In genomic region chr2:230986520-230987136, GRCh38 we compare ENCODE assay signal across 8 cellular contexts. TPM values are rescaled to one million over a fixed set of nuclear protein-coding genes. Genes with fewer than 3 reads are reported as not detected.
DNase-seq lines count a peak whose midpoint lies in the region; ATAC-seq and TF ChIP-seq lines count a peak whose summit lies in the region.

No MANE protein-coding gene starts in this region.

- no peak overlapping the region for H3K23ac ChIP-seq in trophoblast cell (ENCODE audit: low read length)

- no peak overlapping the region for H3K27ac ChIP-seq in DND-41 (ENCODE audit: low read length)
- no peak overlapping the region for H3K27ac ChIP-seq in OCI-LY3 (ENCODE audit: low read length)
- no peak overlapping the region for H3K27ac ChIP-seq in esophagus muscularis mucosa (replicated peaks in 1 of 4)
- H3K27ac ChIP-seq in trophoblast cell (ENCODE audit: low read depth, low read length), result no peak overlapping the region

- H3K36me3 ChIP-seq in DND-41 (ENCODE audit: insufficient read depth, low read length), result no peaks in the 10 kb centered on the region
- no peaks in the 10 kb centered on the region for H3K36me3 ChIP-seq in OCI-LY3 (replicated peaks; ENCODE audit: low read depth, low read length)
- no peaks in the 10 kb centered on the region for H3K36me3 ChIP-seq in esophagus muscularis mucosa
- H3K36me3 ChIP-seq in trophoblast cell (ENCODE audit: control insufficient read depth in 1 of 2, insufficient read depth in 2 of 2, low read length in 2 of 2), result no peaks in the 10 kb centered on the region

- DNase-seq in DND-41 (no peak), esophagus muscularis mucosa (ENCODE audit: extremely low spot score) (no peak), trophoblast cell (no peak), dedifferentiated amniotic fluid mesenchymal stem cell (ENCODE audit: extremely low spot score) (no peak), NCI-H187 (lab: John Stamatoyannopoulos, UW) (no peak)

- no peak overlapping the region for H2BK12ac ChIP-seq in trophoblast cell (ENCODE audit: low read length)

- no peaks in the 10 kb centered on the region for H3K79me2 ChIP-seq in DND-41 (ENCODE audit: insufficient read depth, low read length)
- no peaks in the 10 kb centered on the region for H3K79me2 ChIP-seq in OCI-LY3 (ENCODE audit: low read length)
- no peaks in the 10 kb centered on the region for H3K79me2 ChIP-seq in trophoblast cell (ENCODE audit: control insufficient read depth, insufficient read depth, low read length, poor library complexity)

- peak overlapping the region; percentile 50; the same call in 1 of the 2 replicates for H3K4me2 ChIP-seq in DND-41 (ENCODE audit: insufficient read depth, low read length)
- peak overlapping the region; percentile 99 for H3K4me2 ChIP-seq in OCI-LY3 (ENCODE audit: low read length)
- H3K4me2 ChIP-seq in trophoblast cell (ENCODE audit: low read length), result peak overlapping the region; percentile 53

- no peak overlapping the region for H4K91ac ChIP-seq in trophoblast cell (ENCODE audit: low read depth, low read length)

- no peak overlapping the region for H4K12ac ChIP-seq in trophoblast cell (ENCODE audit: low read depth, low read length)

- no peaks in the 10 kb centered on the region for H4K20me1 ChIP-seq in DND-41 (ENCODE audit: insufficient read depth, low read length)
- no peaks in the 10 kb centered on the region for H4K20me1 ChIP-seq in OCI-LY3 (ENCODE audit: insufficient read depth, low read length)

- no peak overlapping the region for H4K8ac ChIP-seq in trophoblast cell (ENCODE audit: low read depth, low read length)

- H3K27me3 ChIP-seq in DND-41 (ENCODE audit: insufficient read depth, low read length, poor library complexity) (no peaks in the 10 kb centered on the region), OCI-LY3 (ENCODE audit: low read depth, low read length) (no peaks in the 10 kb centered on the region), esophagus muscularis mucosa (peaks cover 0 to 32% (median 3%) of the 10 kb centered on the region in 4 donors), trophoblast cell (ENCODE audit: insufficient read depth, low read length) (no peaks in the 10 kb centered on the region)

- H3K4me1 ChIP-seq in DND-41 (ENCODE audit: insufficient read depth, low read length) (peaks cover 5% of the 10 kb centered on the region), OCI-LY3 (ENCODE audit: low read length) (peaks cover 38% of the 10 kb centered on the region), esophagus muscularis mucosa (peaks cover 3 to 10% (median 6%) of the 10 kb centered on the region in 4 donors), trophoblast cell (ENCODE audit: control insufficient read depth in 1 of 2, insufficient read depth in 2 of 2, low read length in 2 of 2) (peaks cover 0 to 4% of the 10 kb centered on the region in 2 experiments)

- intact Hi-C loops in esophagus muscularis mucosa (cut with DNase I), result loop anchor here (1.0 to 2.0 kb wide), 2 partner anchors 138 to 162 kb away; no protein-coding TSS in a partner anchor

- no peak for ATAC-seq in DND-41 (ENCODE audit: insufficient read depth, low read depth)
- no peak for ATAC-seq in HG03139 (IDR thresholded peaks at IDR 0.05; ENCODE audit: unreplicated experiment)
- no peak for ATAC-seq in HG03520 (IDR thresholded peaks at IDR 0.05; ENCODE audit: unreplicated experiment)

- no peak for TF ChIP-seq POLR2A in esophagus muscularis mucosa (IDR thresholded peaks at IDR 0.05; ENCODE audit: low read depth)

- TF ChIP-seq CTCF in DND-41 (IDR thresholded peaks at IDR 0.05; ENCODE audit: borderline replicate concordance, extremely low read depth, low read length, poor library complexity, severe bottlenecking) (no peak), OCI-LY3 (IDR thresholded peaks at IDR 0.05; ENCODE audit: low read depth, low read length) (no peak), esophagus muscularis mucosa (IDR thresholded peaks at IDR 0.05) (no peak)

- H2AFZ ChIP-seq in DND-41 (ENCODE audit: low read depth, low read length) (peak overlapping the region; percentile 37; the same call in 1 of the 2 replicates), OCI-LY3 (ENCODE audit: low read depth, low read length) (peak overlapping the region; percentile 93), trophoblast cell (ENCODE audit: insufficient read depth, low read length, poor library complexity) (no peak overlapping the region)

- no peaks in the 10 kb centered on the region for H3K79me1 ChIP-seq in trophoblast cell (ENCODE audit: low read length)

- H3K4me3 ChIP-seq in DND-41 (ENCODE audit: low read depth in 1 of 2, low read length in 2 of 2), result 0 out of 4 replicates have a peak overlapping the region, but pooled peaks of 1 of the 2 experiments have one; percentile 11
- peak overlapping the region; percentile 87 for H3K4me3 ChIP-seq in OCI-LY3 (ENCODE audit: low read length)
- peak overlapping the region; percentile 43 to 50 (median 46) for H3K4me3 ChIP-seq in esophagus muscularis mucosa
- H3K4me3 ChIP-seq in trophoblast cell (ENCODE audit: low read depth, low read length), result no peak overlapping the region

- no peak overlapping the region for H2AK5ac ChIP-seq in trophoblast cell (ENCODE audit: low read length)

- no peaks in the 10 kb centered on the region for H3K9me3 ChIP-seq in DND-41 (ENCODE audit: insufficient read depth, low read length, severe bottlenecking)
- H3K9me3 ChIP-seq in OCI-LY3 (ENCODE audit: insufficient read depth, low read length), result no peaks in the 10 kb centered on the region
- no peaks in the 10 kb centered on the region for H3K9me3 ChIP-seq in esophagus muscularis mucosa
- no peaks in the 10 kb centered on the region for H3K9me3 ChIP-seq in trophoblast cell (ENCODE audit: insufficient read depth, low read depth, low read length)

- H3K9ac ChIP-seq in DND-41 (ENCODE audit: low read depth, low read length), result no peak overlapping the region
- peak overlapping the region; percentile 68 for H3K9ac ChIP-seq in OCI-LY3 (ENCODE audit: low read length)
- no peak overlapping the region for H3K9ac ChIP-seq in trophoblast cell (ENCODE audit: low read length)

- no peak overlapping the region for H3K18ac ChIP-seq in trophoblast cell (ENCODE audit: low read length)

- 52% methylated on average over 14 of the region's 15 CpGs for WGBS in esophagus muscularis mucosa
- WGBS in trophoblast cell (ENCODE audit: extremely low coverage, insufficient coverage, insufficient read length), result no CpG with 5 or more reads among the region's 15 CpGs

- TF ChIP-seq EP300 in esophagus muscularis mucosa (IDR thresholded peaks at IDR 0.05), result no peak

- H3K4ac ChIP-seq in trophoblast cell (ENCODE audit: low read depth, low read length), result no peak overlapping the region

- no peak overlapping the region for H2BK120ac ChIP-seq in trophoblast cell (ENCODE audit: insufficient read depth, low read length, poor library complexity)

- no peak overlapping the region for H2BK5ac ChIP-seq in trophoblast cell (ENCODE audit: low read depth, low read length, poor library complexity)

- H3K14ac ChIP-seq in trophoblast cell (ENCODE audit: low read length), result no peak overlapping the region

RNA-seq across cellular contexts. Expression of gene SPATA3, which starts 9.3 kb away (rescaled TPM):
- total RNA-seq in esophagus muscularis mucosa, result not detected
- polyA plus RNA-seq in trophoblast cell (2013), result 0.31 and 0.37 TPM in 2 replicates

RNA-seq across cellular contexts. Expression of gene C2orf72, which starts 50.7 kb away (rescaled TPM):
- under 1 TPM in 3 of 4 donors, not detected in 1; 0.06 to 0.83 (median 0.17) TPM for total RNA-seq in esophagus muscularis mucosa
- 64.8 and 69.7 TPM in 2 replicates for polyA plus RNA-seq in trophoblast cell (2013)
